In the genomic region with DNA sequence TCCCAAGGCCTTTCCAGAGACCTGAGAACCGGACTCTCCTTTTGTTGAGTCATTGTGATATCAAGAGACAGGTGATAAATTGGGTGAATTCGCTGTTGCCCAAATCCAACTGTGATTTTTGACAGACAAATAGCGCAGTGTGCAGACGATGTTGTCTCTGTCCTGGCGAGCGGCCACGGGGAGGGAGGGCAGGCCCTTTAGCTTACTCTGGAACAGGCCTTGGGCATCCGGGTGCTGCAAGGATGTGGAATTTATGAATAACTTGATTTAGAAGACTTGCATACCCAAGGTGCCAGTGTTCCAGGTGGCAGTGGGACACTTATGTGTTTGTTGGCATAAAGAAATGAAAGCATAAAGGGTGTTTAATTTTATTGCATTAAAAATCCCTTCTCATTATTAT, we compare ENCODE assay signal across 15 cellular contexts. TPM values are rescaled to one million over a fixed set of nuclear protein-coding genes. Genes with fewer than 3 reads are reported as not detected.
DNase-seq lines count a peak whose midpoint lies in the region; ATAC-seq and TF ChIP-seq lines count a peak whose summit lies in the region.
"Had no signal": no experiment of that assay in that cellular context is flagged by ENCODE, and none has a peak within 500 bp of the region (broad histone marks: within the 10 kb centered on the region; RNA-seq: fewer than 3 reads in every experiment).

No MANE protein-coding gene starts in this region.

- intact Hi-C loops in naive thymus-derived CD4-positive, alpha-beta T cell (cut with micrococcal nuclease) = no loop called here

- H3K27me3 ChIP-seq in tibial nerve = no peaks in the 10 kb centered on the region
- no peaks in the 10 kb centered on the region for H3K27me3 ChIP-seq in naive thymus-derived CD4-positive, alpha-beta T cell (ENCODE audit: control insufficient read depth in 2 of 2, insufficient read depth in 2 of 2, low read length in 2 of 2)
- H3K27me3 ChIP-seq: BLaER1 treated with 17β-estradiol and CSF1 and Interleukin-3, amounts not matched to agents 10 nM and 100 nM; cardiac muscle cell had no signal

- TF ChIP-seq EP300 in tibial nerve (IDR thresholded peaks at IDR 0.05) = no peak

- ATAC-seq in HG03571 (IDR thresholded peaks at IDR 0.05; ENCODE audit: unreplicated experiment) = no peak
- ATAC-seq in naive thymus-derived CD4-positive, alpha-beta T cell = no peak

- POLR2A ChIA-PET in naive thymus-derived CD4-positive, alpha-beta T cell (lab: Charles Lee) = no interaction called here

- H3K36me3 Mint-ChIP-seq in naive thymus-derived CD4-positive, alpha-beta T cell = no peaks in the 10 kb centered on the region
- H3K36me3 Mint-ChIP-seq: activated CD4-positive, alpha-beta memory T cell treated with anti-CD3 and anti-CD28 coated beads for 36 hours had no signal

- H3K4me3 ChIP-seq in LNCaP clone FGC (ENCODE audit: low read depth, low read length) = no peak overlapping the region
- no peak overlapping the region for H3K4me3 ChIP-seq in tibial nerve
- no peak overlapping the region for H3K4me3 ChIP-seq in naive thymus-derived CD4-positive, alpha-beta T cell (ENCODE audit: low read length)
- H3K4me3 ChIP-seq: BLaER1 treated with 17β-estradiol and CSF1 and Interleukin-3, amounts not matched to agents 10 nM and 100 nM; cardiac muscle cell had no signal

- peaks cover 0 to 39% (median 3%) of the 10 kb centered on the region in 4 donors for H3K4me1 ChIP-seq in tibial nerve
- no peaks in the 10 kb centered on the region for H3K4me1 ChIP-seq in naive thymus-derived CD4-positive, alpha-beta T cell (ENCODE audit: control insufficient read depth in 2 of 2, insufficient read depth in 2 of 2, low read length in 2 of 2)

- TF ChIP-seq POLR2A in tibial nerve (IDR thresholded peaks at IDR 0.05) = no peak

- H3K27ac ChIP-seq in VCaP (peak overlapping the region; percentile 76), tibial nerve (peak overlapping the region in 2 of 4 donors; percentile 49 to 63)
- no peak overlapping the region for H3K27ac ChIP-seq in naive thymus-derived CD4-positive, alpha-beta T cell (ENCODE audit: low read depth, low read length)
- H3K27ac ChIP-seq: BLaER1 treated with 17β-estradiol and CSF1 and Interleukin-3, amounts not matched to agents 10 nM and 100 nM; cardiac muscle cell had no signal

- no peak overlapping the region for H3K4me3 Mint-ChIP-seq in naive thymus-derived CD4-positive, alpha-beta T cell
- H3K4me3 Mint-ChIP-seq: activated CD4-positive, alpha-beta memory T cell treated with anti-CD3 and anti-CD28 coated beads for 36 hours had no signal

- H3K4me1 Mint-ChIP-seq in naive thymus-derived CD4-positive, alpha-beta T cell = no peaks in the 10 kb centered on the region

- H3K36me3 ChIP-seq in tibial nerve = no peaks in the 10 kb centered on the region
- no peaks in the 10 kb centered on the region for H3K36me3 ChIP-seq in naive thymus-derived CD4-positive, alpha-beta T cell (ENCODE audit: control insufficient read depth in 2 of 3, insufficient read depth in 3 of 3, low read length in 3 of 3)
- H3K36me3 ChIP-seq: cardiac muscle cell had no signal

- no peaks in the 10 kb centered on the region for H3K9me3 ChIP-seq in tibial nerve
- no peaks in the 10 kb centered on the region for H3K9me3 ChIP-seq in naive thymus-derived CD4-positive, alpha-beta T cell (ENCODE audit: control insufficient read depth in 2 of 3, low read length in 3 of 3)

- peak; percentile 54 for DNase-seq in LNCaP clone FGC (ENCODE audit: low read depth)
- peak; percentile 41 for DNase-seq in epidermal melanocyte (ENCODE audit: insufficient read length, low spot score)
- DNase-seq in pons (ENCODE audit: low spot score) = peak; percentile 90
- no peak for DNase-seq in tibial nerve (ENCODE audit: low spot score in 2 of 2)
- no peak for DNase-seq in NCI-H1105 (lab: John Stamatoyannopoulos, UW)
- no peak for DNase-seq in naive thymus-derived CD4-positive, alpha-beta T cell
- DNase-seq: activated CD4-positive, alpha-beta memory T cell treated with anti-CD3 and anti-CD28 coated beads for 36 hours; activated effector memory CD4-positive, alpha-beta T cell treated with anti-CD3 and anti-CD28 coated beads, Interleukin-2, amount 50 U/mL, for 16 hours; NCI-H526; stimulated activated CD4-positive, alpha-beta T cell treated with anti-CD3 and anti-CD28 coated beads, Interleukin-4, amount 100 ng/mL, for 1 hour; stimulated activated naive CD4-positive, alpha-beta T cell had no signal

- CTCF ChIA-PET in naive thymus-derived CD4-positive, alpha-beta T cell (lab: Charles Lee) = no interaction called here

- TF ChIP-seq CTCF in LNCaP clone FGC (IDR thresholded peaks at IDR 0.05; ENCODE audit: control insufficient read depth, extremely low read depth, insufficient read depth) (no peak), VCaP (conservative IDR thresholded peaks at IDR 0.05) (no peak), tibial nerve (IDR thresholded peaks at IDR 0.05) (no peak)

- H3K27me3 Mint-ChIP-seq in naive thymus-derived CD4-positive, alpha-beta T cell = peaks cover 7 to 26% (median 21%) of the 10 kb centered on the region in 5 donors

- 33 to 36% methylated on average over 8 of the region's 8 CpGs for WGBS in tibial nerve, 2 donors

- no peaks in the 10 kb centered on the region for H3K9me3 Mint-ChIP-seq in naive thymus-derived CD4-positive, alpha-beta T cell
- H3K9me3 Mint-ChIP-seq: activated CD4-positive, alpha-beta memory T cell treated with anti-CD3 and anti-CD28 coated beads for 36 hours had no signal

- H3K27ac Mint-ChIP-seq in naive thymus-derived CD4-positive, alpha-beta T cell = no peak overlapping the region
- H3K27ac Mint-ChIP-seq: activated CD4-positive, alpha-beta memory T cell treated with anti-CD3 and anti-CD28 coated beads for 36 hours had no signal

RNA-seq across cellular contexts. Expression of gene LDLRAD3, which starts 9.2 kb away (rescaled TPM):
- 10 to 100 TPM; 19.4 to 49.5 (median 31.0) TPM for total RNA-seq in tibial nerve
- total RNA-seq in naive thymus-derived CD4-positive, alpha-beta T cell = 1 to 10 TPM in 1 of 5 experiments, under 1 TPM in 3, not detected in 1; 0.08 to 6.9 (median 0.41) TPM
- polyA plus RNA-seq in naive thymus-derived CD4-positive, alpha-beta T cell = not detected

Comparison
In these comparisons a context has a peak if more than half of its experiments do, and no peak if none do; other contexts are left out.
1. DNase-seq: peak in LNCaP clone FGC (single experiment), epidermal melanocyte (single experiment) and pons (single experiment); none in tibial nerve (0 of 2), NCI-H1105 (single experiment) and naive thymus-derived CD4-positive, alpha-beta T cell (0 of 9).